In genomic region chr10:62870866-62871265, GRCh38 we compare ENCODE assay signal across 15 cellular contexts. TPM values are rescaled to one million over a fixed set of nuclear protein-coding genes. Genes with fewer than 3 reads are reported as not detected.
DNase-seq lines count a peak whose midpoint lies in the region; ATAC-seq and TF ChIP-seq lines count a peak whose summit lies in the region.
"Had no signal": no experiment of that assay in that cellular context is flagged by ENCODE, and none has a peak within 500 bp of the region (broad histone marks: within the 10 kb centered on the region; RNA-seq: fewer than 3 reads in every experiment).

No MANE protein-coding gene starts in this region.

- no peak overlapping the region for H3K4me3 Mint-ChIP-seq in activated CD4-positive, alpha-beta memory T cell treated with anti-CD3 and anti-CD28 coated beads for 36 hours
- H3K4me3 Mint-ChIP-seq in activated CD4-positive, alpha-beta memory T cell treated with anti-CD3 and anti-CD28 coated beads, Interleukin-2, amount 10 ng/mL, durations not matched to agents 7 days and 5 days = no peak overlapping the region
- H3K4me3 Mint-ChIP-seq in T-helper 2 cell treated with Interferon-gamma antibody and Interleukin-4, amounts not matched to agents 5 μg/mL and 100 μg/mL, for 36 hours = no peak overlapping the region

- DNase-seq in activated CD4-positive, alpha-beta memory T cell treated with anti-CD3 and anti-CD28 coated beads for 36 hours = peak; percentile 68
- no peak for DNase-seq in activated CD4-positive, alpha-beta memory T cell treated with anti-CD3 and anti-CD28 coated beads, Interleukin-2, amount 10 ng/mL, durations not matched to agents 7 days and 5 days
- peak; percentile 25 for DNase-seq in T-helper 2 cell treated with Interferon-gamma antibody and Interleukin-4, amounts not matched to agents 5 μg/mL and 100 μg/mL, for 36 hours (ENCODE audit: low spot score)
- DNase-seq in ecto neural progenitor cell (ENCODE audit: low spot score) (no peak), foreskin keratinocyte (no peak)
- no peak for DNase-seq in effector CD8-positive, alpha-beta T cell (lab: John Stamatoyannopoulos, UW)
- DNase-seq: central memory CD4-positive, alpha-beta T cell; DMS 273 treated with DMSO at 0.1 percent for 48 hours; NCI-H446 had no signal

- peaks cover 30% of the 10 kb centered on the region for H3K4me1 Mint-ChIP-seq in activated CD4-positive, alpha-beta memory T cell treated with anti-CD3 and anti-CD28 coated beads for 36 hours (ENCODE audit: low read depth)
- H3K4me1 Mint-ChIP-seq in activated CD4-positive, alpha-beta memory T cell treated with anti-CD3 and anti-CD28 coated beads, Interleukin-2, amount 10 ng/mL, durations not matched to agents 7 days and 5 days = peaks cover 9% of the 10 kb centered on the region
- peaks cover 4% of the 10 kb centered on the region for H3K4me1 Mint-ChIP-seq in T-helper 2 cell treated with Interferon-gamma antibody and Interleukin-4, amounts not matched to agents 5 μg/mL and 100 μg/mL, for 36 hours (ENCODE audit: low read depth)

- H3K4me1 ChIP-seq in foreskin keratinocyte = no peaks in the 10 kb centered on the region
- H3K4me1 ChIP-seq: A549, SJSA1 had no signal

- peaks cover 7% of the 10 kb centered on the region for H3K27me3 ChIP-seq in foreskin keratinocyte
- H3K27me3 ChIP-seq: SJSA1 had no signal

- ATAC-seq in GM19397 (IDR thresholded peaks at IDR 0.05; ENCODE audit: unreplicated experiment) (peak; percentile 84), HG02852 (IDR thresholded peaks at IDR 0.05; ENCODE audit: unreplicated experiment) (peak; percentile 96), foreskin keratinocyte (no peak)
- ATAC-seq: A549 had no signal

- H3K9me3 Mint-ChIP-seq in activated CD4-positive, alpha-beta memory T cell treated with anti-CD3 and anti-CD28 coated beads for 36 hours = no peaks in the 10 kb centered on the region
- no peaks in the 10 kb centered on the region for H3K9me3 Mint-ChIP-seq in activated CD4-positive, alpha-beta memory T cell treated with anti-CD3 and anti-CD28 coated beads, Interleukin-2, amount 10 ng/mL, durations not matched to agents 7 days and 5 days
- H3K9me3 Mint-ChIP-seq in T-helper 2 cell treated with Interferon-gamma antibody and Interleukin-4, amounts not matched to agents 5 μg/mL and 100 μg/mL, for 36 hours = peaks cover 4% of the 10 kb centered on the region

- no peak overlapping the region for H3K27ac Mint-ChIP-seq in activated CD4-positive, alpha-beta memory T cell treated with anti-CD3 and anti-CD28 coated beads for 36 hours
- H3K27ac Mint-ChIP-seq in activated CD4-positive, alpha-beta memory T cell treated with anti-CD3 and anti-CD28 coated beads, Interleukin-2, amount 10 ng/mL, durations not matched to agents 7 days and 5 days = no peak overlapping the region
- H3K27ac Mint-ChIP-seq in T-helper 2 cell treated with Interferon-gamma antibody and Interleukin-4, amounts not matched to agents 5 μg/mL and 100 μg/mL, for 36 hours = no peak overlapping the region

- CTCF ChIA-PET in activated CD4-positive, alpha-beta memory T cell treated with anti-CD3 and anti-CD28 coated beads for 36 hours (lab: Charles Lee) = interaction anchor here (0.7 to 1.9 kb wide), 2 partner anchors 19 to 1722 kb away, joined by 3 to 6 read pairs; no protein-coding TSS in a partner anchor
- CTCF ChIA-PET in activated CD4-positive, alpha-beta memory T cell treated with anti-CD3 and anti-CD28 coated beads, Interleukin-2, amount 10 ng/mL, durations not matched to agents 7 days and 5 days (lab: Charles Lee) = no interaction called here

- TF ChIP-seq CTCF in foreskin keratinocyte (conservative IDR thresholded peaks at IDR 0.05) = no peak

- intact Hi-C loops in activated CD4-positive, alpha-beta memory T cell treated with anti-CD3 and anti-CD28 coated beads for 36 hours (cut with micrococcal nuclease) = loop anchor here (1.0 to 2.0 kb wide), 2 partner anchors 15 to 54 kb away; partner anchors contain the start of gene EGR2

- no peak overlapping the region for H3K27ac ChIP-seq in foreskin keratinocyte
- H3K27ac ChIP-seq: A549, KMS-11, neutrophil, SJSA1 had no signal

- peaks cover 2% of the 10 kb centered on the region for H3K36me3 Mint-ChIP-seq in activated CD4-positive, alpha-beta memory T cell treated with anti-CD3 and anti-CD28 coated beads for 36 hours
- H3K36me3 Mint-ChIP-seq in activated CD4-positive, alpha-beta memory T cell treated with anti-CD3 and anti-CD28 coated beads, Interleukin-2, amount 10 ng/mL, durations not matched to agents 7 days and 5 days (ENCODE audit: low read depth) = peaks cover 3% of the 10 kb centered on the region
- H3K36me3 Mint-ChIP-seq in T-helper 2 cell treated with Interferon-gamma antibody and Interleukin-4, amounts not matched to agents 5 μg/mL and 100 μg/mL, for 36 hours (ENCODE audit: low read depth) = peaks cover 4% of the 10 kb centered on the region

- H3K27me3 Mint-ChIP-seq in activated CD4-positive, alpha-beta memory T cell treated with anti-CD3 and anti-CD28 coated beads for 36 hours = peaks cover 16% of the 10 kb centered on the region
- H3K27me3 Mint-ChIP-seq in activated CD4-positive, alpha-beta memory T cell treated with anti-CD3 and anti-CD28 coated beads, Interleukin-2, amount 10 ng/mL, durations not matched to agents 7 days and 5 days = peaks cover 3% of the 10 kb centered on the region
- peaks cover 2% of the 10 kb centered on the region for H3K27me3 Mint-ChIP-seq in T-helper 2 cell treated with Interferon-gamma antibody and Interleukin-4, amounts not matched to agents 5 μg/mL and 100 μg/mL, for 36 hours (ENCODE audit: low read depth)

- POLR2A ChIA-PET in activated CD4-positive, alpha-beta memory T cell treated with anti-CD3 and anti-CD28 coated beads for 36 hours (lab: Charles Lee) = interaction anchor here (1.9 kb wide), 1 partner anchor 18 kb away, joined by 8 read pairs; no protein-coding TSS in a partner anchor
- POLR2A ChIA-PET in activated CD4-positive, alpha-beta memory T cell treated with anti-CD3 and anti-CD28 coated beads, Interleukin-2, amount 10 ng/mL, durations not matched to agents 7 days and 5 days (lab: Charles Lee) = interaction anchor here (1.0 kb wide), 1 partner anchor 33 kb away, joined by 3 read pairs; no protein-coding TSS in a partner anchor

RNA-seq across cellular contexts. Expression of gene EGR2, which starts 54.7 kb away (rescaled TPM):
- total RNA-seq in activated CD4-positive, alpha-beta memory T cell treated with anti-CD3 and anti-CD28 coated beads for 36 hours = 10 to 100 TPM; 66.9 to 68.2 TPM
- 1 to 10 TPM; 4.8 to 6.4 TPM for total RNA-seq in activated CD4-positive, alpha-beta memory T cell treated with anti-CD3 and anti-CD28 coated beads, Interleukin-2, amount 10 ng/mL, durations not matched to agents 7 days and 5 days
- total RNA-seq in foreskin keratinocyte = 0.03 TPM in 1 of 2 replicates, not detected in the other
- 0.06 TPM in 1 of 2 replicates, not detected in the other for polyA plus RNA-seq in foreskin keratinocyte
- total RNA-seq: SJSA1 had no signal

Comparison
In these comparisons a context has a peak if more than half of its experiments do, and no peak if none do; other contexts are left out.
1. DNase-seq: peak in activated CD4-positive, alpha-beta memory T cell treated with anti-CD3 and anti-CD28 coated beads for 36 hours (single experiment) and T-helper 2 cell treated with Interferon-gamma antibody and Interleukin-4, amounts not matched to agents 5 μg/mL and 100 μg/mL, for 36 hours (single experiment); none in activated CD4-positive, alpha-beta memory T cell treated with anti-CD3 and anti-CD28 coated beads, Interleukin-2, amount 10 ng/mL, durations not matched to agents 7 days and 5 days (single experiment), ecto neural progenitor cell (single experiment), foreskin keratinocyte (0 of 2) and effector CD8-positive, alpha-beta T cell (single experiment).
2. RNA of gene EGR2, which starts 54.7 kb away (total RNA-seq): 66.9 to 68.2 TPM in activated CD4-positive, alpha-beta memory T cell treated with anti-CD3 and anti-CD28 coated beads for 36 hours; 4.8 to 6.4 TPM in activated CD4-positive, alpha-beta memory T cell treated with anti-CD3 and anti-CD28 coated beads, Interleukin-2, amount 10 ng/mL, durations not matched to agents 7 days and 5 days and 0.03 TPM in foreskin keratinocyte; every median in the first group is over 4 times any median in the second.